Comparison of ENCODE assay signal across 8 cellular contexts in the genomic region with DNA sequence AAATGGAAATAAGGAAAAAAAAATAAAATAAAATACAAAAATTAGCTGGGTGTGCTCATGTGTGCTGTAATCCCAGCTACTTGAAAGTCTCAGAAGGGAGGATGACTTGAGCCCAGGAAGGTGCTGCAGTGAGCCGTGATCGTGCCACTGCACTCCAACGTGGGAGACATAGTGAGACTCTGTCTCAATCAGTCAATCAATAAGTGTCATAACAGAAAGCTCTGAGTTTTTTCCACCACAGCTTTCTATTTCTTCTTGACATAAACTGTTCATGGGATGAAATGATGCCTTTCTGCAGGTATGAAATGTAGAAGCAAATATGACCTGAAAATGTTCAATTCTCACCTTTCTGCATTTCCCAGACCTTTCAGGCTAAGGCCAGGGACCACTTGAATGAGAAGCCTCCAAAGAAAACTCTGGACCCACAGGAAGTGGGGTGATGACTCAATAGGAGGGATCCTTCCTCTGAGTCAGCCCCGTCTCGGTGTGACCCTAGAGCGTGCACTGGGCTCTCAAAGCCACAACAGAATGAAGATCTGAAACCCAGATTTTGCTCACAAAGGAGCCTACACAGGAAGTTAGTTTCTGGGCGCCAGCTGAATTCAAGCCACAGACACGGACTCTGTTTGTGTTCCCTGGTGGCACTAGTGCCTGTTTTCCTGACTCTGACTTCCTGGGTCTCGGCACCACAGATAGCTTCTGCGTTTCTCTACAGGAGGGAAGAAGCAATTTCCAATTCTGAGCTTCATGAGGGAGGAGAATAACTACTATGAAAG.
DNase-seq lines count a peak whose midpoint lies in the region; ATAC-seq and TF ChIP-seq lines count a peak whose summit lies in the region.

No MANE protein-coding gene starts in this region.

- peaks cover 0 to 4% (median 0%) of the 10 kb centered on the region in 11 donors for H3K9me3 Mint-ChIP-seq in naive thymus-derived CD4-positive, alpha-beta T cell
- H3K9me3 Mint-ChIP-seq in stimulated activated naive CD8-positive, alpha-beta T cell treated with anti-CD3 and anti-CD28 coated beads, Interleukin-15, Interleukin-2, amounts not matched to agents 100 ng/mL and 50 ng/mL, for 24 hours, result no peaks in the 10 kb centered on the region
- peaks cover 5% of the 10 kb centered on the region for H3K9me3 Mint-ChIP-seq in mesothelial cell of epicardium

- TF ChIP-seq CTCF in Loucy (conservative IDR thresholded peaks at IDR 0.05; ENCODE audit: low read length) (no peak), mesothelial cell of epicardium (IDR thresholded peaks at IDR 0.05; ENCODE audit: unreplicated experiment) (no peak)

- peak overlapping the region; percentile 68 for H3K9ac ChIP-seq in Loucy (ENCODE audit: low read depth, low read length, poor library complexity, severe bottlenecking)

- H3K36me3 Mint-ChIP-seq in naive thymus-derived CD4-positive, alpha-beta T cell, result peaks cover 7 to 19% (median 16%) of the 10 kb centered on the region in 5 donors
- H3K36me3 Mint-ChIP-seq in stimulated activated naive CD8-positive, alpha-beta T cell treated with anti-CD3 and anti-CD28 coated beads, Interleukin-15, Interleukin-2, amounts not matched to agents 100 ng/mL and 50 ng/mL, for 24 hours (ENCODE audit: low read depth), result peaks cover 32% of the 10 kb centered on the region
- peaks cover 2% of the 10 kb centered on the region for H3K36me3 Mint-ChIP-seq in mesothelial cell of epicardium

- DNase-seq in COLO829 (ENCODE audit: low spot score) (peak; percentile 35), ecto neural progenitor cell (ENCODE audit: low spot score) (peak; percentile 12), mesothelial cell of epicardium (ENCODE audit: low spot score in 2 of 2, unreplicated experiment in 2 of 2) (no peak)
- DNase-seq in activated CD4-positive, alpha-beta T cell treated with anti-CD3 and anti-CD28 coated beads, Interleukin-2, amount 50 U/mL, for 24 hours (ENCODE audit: low read depth in 1 of 2, low spot score in 1 of 2), result peak; percentile 33 to 80
- peak; percentile 16 to 74 (median 57) for DNase-seq in naive thymus-derived CD4-positive, alpha-beta T cell

- peak overlapping the region; percentile 72 to 93 (median 91) for H3K27ac Mint-ChIP-seq in naive thymus-derived CD4-positive, alpha-beta T cell
- peak overlapping the region; percentile 87 for H3K27ac Mint-ChIP-seq in stimulated activated naive CD8-positive, alpha-beta T cell treated with anti-CD3 and anti-CD28 coated beads, Interleukin-15, Interleukin-2, amounts not matched to agents 100 ng/mL and 50 ng/mL, for 24 hours
- H3K27ac Mint-ChIP-seq in mesothelial cell of epicardium, result no peak overlapping the region

- peak overlapping the region; percentile 91 for H3K4me2 ChIP-seq in Loucy (ENCODE audit: low read depth, low read length, poor library complexity, severe bottlenecking)

- ATAC-seq in GM21723 (IDR thresholded peaks at IDR 0.05; ENCODE audit: unreplicated experiment), result peak; percentile 99
- peak; percentile 94 for ATAC-seq in naive thymus-derived CD4-positive, alpha-beta T cell

- H2AFZ ChIP-seq in Loucy (ENCODE audit: low read length), result no peak overlapping the region

- no peaks in the 10 kb centered on the region for H3K27me3 Mint-ChIP-seq in naive thymus-derived CD4-positive, alpha-beta T cell
- no peaks in the 10 kb centered on the region for H3K27me3 Mint-ChIP-seq in stimulated activated naive CD8-positive, alpha-beta T cell treated with anti-CD3 and anti-CD28 coated beads, Interleukin-15, Interleukin-2, amounts not matched to agents 100 ng/mL and 50 ng/mL, for 24 hours
- H3K27me3 Mint-ChIP-seq in mesothelial cell of epicardium (ENCODE audit: low read depth), result no peaks in the 10 kb centered on the region

- CTCF ChIA-PET in naive thymus-derived CD4-positive, alpha-beta T cell (lab: Charles Lee), result interaction anchor here (0.5 to 0.6 kb wide), 2 partner anchors 61 to 124 kb away, joined by 3 to 7 read pairs; no protein-coding TSS in a partner anchor

- peak overlapping the region; percentile 50 for H3K27ac ChIP-seq in naive thymus-derived CD4-positive, alpha-beta T cell (ENCODE audit: low read depth, low read length)

- H3K4me3 Mint-ChIP-seq in naive thymus-derived CD4-positive, alpha-beta T cell, result peak overlapping the region; percentile 56 to 87 (median 78)
- peak overlapping the region; percentile 69 for H3K4me3 Mint-ChIP-seq in stimulated activated naive CD8-positive, alpha-beta T cell treated with anti-CD3 and anti-CD28 coated beads, Interleukin-15, Interleukin-2, amounts not matched to agents 100 ng/mL and 50 ng/mL, for 24 hours
- H3K4me3 Mint-ChIP-seq in mesothelial cell of epicardium, result no peak overlapping the region

- no peaks in the 10 kb centered on the region for H3K9me3 ChIP-seq in Loucy (ENCODE audit: insufficient read depth, low read depth, low read length)
- no peaks in the 10 kb centered on the region for H3K9me3 ChIP-seq in naive thymus-derived CD4-positive, alpha-beta T cell (ENCODE audit: control insufficient read depth in 2 of 3, low read length in 3 of 3)

- intact Hi-C loops in naive thymus-derived CD4-positive, alpha-beta T cell (cut with micrococcal nuclease), result loop anchor here (1.0 to 10.0 kb wide), 10 partner anchors 37 to 215 kb away; partner anchors contain the start of genes ANKH (in 1 of the 2) and OTULIN (in 1 of the 2)

- peaks cover 4% of the 10 kb centered on the region; the same call in 1 of the 2 replicates for H3F3A ChIP-seq in Loucy (ENCODE audit: low read depth)

- H3K4me1 ChIP-seq in Loucy (ENCODE audit: insufficient read depth, low read length, poor library complexity, severe bottlenecking), result peaks cover 40% of the 10 kb centered on the region
- peaks cover 38 to 42% of the 10 kb centered on the region in 2 donors for H3K4me1 ChIP-seq in naive thymus-derived CD4-positive, alpha-beta T cell (ENCODE audit: control insufficient read depth in 2 of 2, insufficient read depth in 2 of 2, low read length in 2 of 2)

- H3K9me2 ChIP-seq in Loucy (replicated peaks; ENCODE audit: low read depth, low read length), result no peaks in the 10 kb centered on the region

- H4K20me1 ChIP-seq in Loucy (ENCODE audit: insufficient read depth, low read length, poor library complexity, severe bottlenecking), result no peaks in the 10 kb centered on the region

- peaks cover 4% of the 10 kb centered on the region; the same call in 1 of the 2 replicates for H3K36me3 ChIP-seq in Loucy (ENCODE audit: insufficient read depth, low read length)
- H3K36me3 ChIP-seq in naive thymus-derived CD4-positive, alpha-beta T cell (ENCODE audit: control insufficient read depth in 2 of 3, insufficient read depth in 3 of 3, low read length in 3 of 3), result peaks cover 0 to 6% (median 0%) of the 10 kb centered on the region in 3 experiments

- H3K79me2 ChIP-seq in Loucy (ENCODE audit: insufficient read depth, low read length), result peaks cover 49% of the 10 kb centered on the region

- POLR2A ChIA-PET in naive thymus-derived CD4-positive, alpha-beta T cell (lab: Charles Lee), result interaction anchor here (0.6 to 1.9 kb wide), 8 partner anchors 18 to 1811 kb away, joined by 3 to 7 read pairs (median 4); partner anchors contain the start of gene ANKH

- H3K4me3 ChIP-seq in Loucy (ENCODE audit: low read length, poor library complexity, severe bottlenecking), result peak overlapping the region; percentile 68
- H3K4me3 ChIP-seq in naive thymus-derived CD4-positive, alpha-beta T cell (ENCODE audit: low read length), result peak overlapping the region; percentile 21

- peaks cover 40 to 85% (median 63%) of the 10 kb centered on the region in 7 donors for H3K4me1 Mint-ChIP-seq in naive thymus-derived CD4-positive, alpha-beta T cell
- peaks cover 63% of the 10 kb centered on the region for H3K4me1 Mint-ChIP-seq in stimulated activated naive CD8-positive, alpha-beta T cell treated with anti-CD3 and anti-CD28 coated beads, Interleukin-15, Interleukin-2, amounts not matched to agents 100 ng/mL and 50 ng/mL, for 24 hours (ENCODE audit: low read depth)
- H3K4me1 Mint-ChIP-seq in mesothelial cell of epicardium, result peaks cover 16% of the 10 kb centered on the region

- no peaks in the 10 kb centered on the region for H3K27me3 ChIP-seq in Loucy (ENCODE audit: insufficient read depth, low read length, poor library complexity, severe bottlenecking)
- no peaks in the 10 kb centered on the region for H3K27me3 ChIP-seq in naive thymus-derived CD4-positive, alpha-beta T cell (ENCODE audit: control insufficient read depth in 2 of 2, insufficient read depth in 2 of 2, low read length in 2 of 2)

Comparison
In these comparisons a context has a peak if more than half of its experiments do, and no peak if none do; other contexts are left out.
1. DNase-seq: peak in COLO829 (single experiment), activated CD4-positive, alpha-beta T cell treated with anti-CD3 and anti-CD28 coated beads, Interleukin-2, amount 50 U/mL, for 24 hours (2 of 2), ecto neural progenitor cell (single experiment) and naive thymus-derived CD4-positive, alpha-beta T cell (9 of 9); none in mesothelial cell of epicardium (0 of 2).